ENCODE assay signal across 25 cellular contexts in the genomic region with DNA sequence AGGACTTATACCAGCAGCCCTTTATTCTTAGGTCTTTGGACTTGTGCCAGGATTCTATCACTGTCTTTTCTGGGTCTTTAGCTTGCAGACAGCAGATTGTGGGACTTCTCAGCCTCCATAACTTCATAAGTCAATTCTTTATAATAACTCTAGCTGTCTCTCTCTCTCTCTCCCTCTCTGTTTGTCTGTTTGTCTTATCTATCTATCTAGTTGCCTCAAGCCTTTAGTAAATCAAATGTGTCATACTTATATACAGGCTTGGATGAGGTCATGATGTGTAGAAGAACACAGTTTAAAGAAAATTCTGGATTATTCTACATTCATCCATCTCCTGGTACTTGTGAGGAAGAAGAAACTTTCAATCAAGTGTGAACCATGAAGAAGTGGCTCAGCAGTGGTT. TPM values are rescaled to one million over a fixed set of nuclear protein-coding genes. Genes with fewer than 3 reads are reported as not detected.
DNase-seq lines count a peak whose midpoint lies in the region; ATAC-seq and TF ChIP-seq lines count a peak whose summit lies in the region.
"Had no signal": no experiment of that assay in that cellular context is flagged by ENCODE, and none has a peak within 500 bp of the region (broad histone marks: within the 10 kb centered on the region; RNA-seq: fewer than 3 reads in every experiment).

No MANE protein-coding gene starts in this region.

- H2AK5ac ChIP-seq in mesenchymal stem cell (ENCODE audit: low read length, severe bottlenecking) = no peak overlapping the region

- H3K36me3 ChIP-seq in mesenchymal stem cell (ENCODE audit: control insufficient read depth in 1 of 2, insufficient read depth in 2 of 2, low read depth in 1 of 2, low read length in 2 of 2) (no peaks in the 10 kb centered on the region), colonic mucosa (no peaks in the 10 kb centered on the region), adrenal gland (replicated peaks in 1 of 2) (no peaks in the 10 kb centered on the region)
- H3K36me3 ChIP-seq: BE2C, SJSA1 had no signal

- H2BK15ac ChIP-seq in mesenchymal stem cell (ENCODE audit: low read depth, poor library complexity, severe bottlenecking) = no peak overlapping the region

- no peak for ATAC-seq in HG02678 (IDR thresholded peaks at IDR 0.05; ENCODE audit: unreplicated experiment)
- ATAC-seq: PC-3, Right ventricle myocardium inferior had no signal

- H3K4me3 ChIP-seq in fibroblast of pulmonary artery (replicated peaks; ENCODE audit: low read depth, low read length) (no peak overlapping the region), mesenchymal stem cell (ENCODE audit: insufficient read depth in 1 of 2, low read depth in 1 of 2, low read length in 2 of 2) (no peak overlapping the region), colonic mucosa (no peak overlapping the region), adrenal gland (no peak overlapping the region)
- H3K4me3 ChIP-seq: SJSA1 had no signal

- peak; percentile 9 for DNase-seq in EL
- DNase-seq in M059J (ENCODE audit: low read depth) = peak; percentile 8
- peak; percentile 14 for DNase-seq in fibroblast of pulmonary artery (ENCODE audit: low read depth)
- DNase-seq in mesenchymal stem cell = peak; percentile 28
- DNase-seq in colonic mucosa = no peak
- DNase-seq in adrenal gland = no peak
- DNase-seq: ACHN; BE2C; CD8-positive, alpha-beta memory T cell; DMS153; DND-41; GOT3; HCEC 1CT; Karpas-422; NCI-H1092 treated with DMSO at 0.1 percent for 48 hours; NCI-H1436; NCI-H187; NCI-H2081 treated with DMSO at 0.1 percent for 48 hours; NCI-H2171; NCI-H345; NCI-H510A treated with DMSO at 0.1 percent for 48 hours; PC-3 had no signal

- no peak overlapping the region for H2BK12ac ChIP-seq in mesenchymal stem cell (ENCODE audit: low read length in 2 of 2)

- no peak overlapping the region for H2AFZ ChIP-seq in mesenchymal stem cell (ENCODE audit: low read depth, low read length)

- H3K4me2 ChIP-seq in mesenchymal stem cell (ENCODE audit: low read length, poor library complexity, severe bottlenecking) = no peak overlapping the region

- no peak overlapping the region for H4K8ac ChIP-seq in mesenchymal stem cell (ENCODE audit: low read length)

- H3K4ac ChIP-seq in mesenchymal stem cell (ENCODE audit: low read depth in 1 of 2, low read length in 2 of 2) = no peak overlapping the region

- no peak overlapping the region for H3K18ac ChIP-seq in mesenchymal stem cell (ENCODE audit: low read depth in 1 of 2, low read length in 2 of 2)

- no peaks in the 10 kb centered on the region for H3K27me3 ChIP-seq in mesenchymal stem cell (ENCODE audit: control insufficient read depth in 1 of 2, insufficient read depth in 1 of 2, low read length in 2 of 2)
- H3K27me3 ChIP-seq in colonic mucosa = no peaks in the 10 kb centered on the region
- no peaks in the 10 kb centered on the region for H3K27me3 ChIP-seq in adrenal gland
- H3K27me3 ChIP-seq: BE2C, SJSA1 had no signal

- H3K14ac ChIP-seq in mesenchymal stem cell (ENCODE audit: low read length in 2 of 2) = no peak overlapping the region

- H3K27ac ChIP-seq in mesenchymal stem cell (ENCODE audit: low read length, poor library complexity, severe bottlenecking) = no peak overlapping the region
- no peak overlapping the region for H3K27ac ChIP-seq in colonic mucosa
- no peak overlapping the region for H3K27ac ChIP-seq in adrenal gland
- H3K27ac ChIP-seq: SJSA1 had no signal

- no peak overlapping the region for H2BK120ac ChIP-seq in mesenchymal stem cell (ENCODE audit: low read depth, low read length)

- H4K91ac ChIP-seq in mesenchymal stem cell (ENCODE audit: low read length) = no peak overlapping the region

- intact Hi-C loops in colonic mucosa (cut with DNase I) = no loop called here
- intact Hi-C loops in adrenal gland (cut with DNase I) = no loop called here

- no peaks in the 10 kb centered on the region for H3K9me3 ChIP-seq in mesenchymal stem cell (ENCODE audit: control insufficient read depth, low read length)
- no peaks in the 10 kb centered on the region for H3K9me3 ChIP-seq in colonic mucosa
- no peaks in the 10 kb centered on the region for H3K9me3 ChIP-seq in adrenal gland (replicated peaks in 1 of 3)
- H3K9me3 ChIP-seq: SJSA1 had no signal

- H3K4me1 ChIP-seq in mesenchymal stem cell (ENCODE audit: control insufficient read depth, insufficient read depth, low read depth, low read length) (no peaks in the 10 kb centered on the region), colonic mucosa (no peaks in the 10 kb centered on the region), adrenal gland (replicated peaks in 1 of 2) (no peaks in the 10 kb centered on the region)
- H3K4me1 ChIP-seq: BE2C, SJSA1 had no signal

- no peak for TF ChIP-seq CTCF in fibroblast of pulmonary artery (IDR thresholded peaks at IDR 0.05; ENCODE audit: low read length, missing control alignments)
- TF ChIP-seq CTCF in colonic mucosa (IDR thresholded peaks at IDR 0.05) = no peak
- TF ChIP-seq CTCF in adrenal gland (IDR thresholded peaks at IDR 0.05) = no peak

- H3K23ac ChIP-seq in mesenchymal stem cell (ENCODE audit: low read length in 2 of 2) = no peak overlapping the region

- no peak for TF ChIP-seq POLR2A in adrenal gland (IDR thresholded peaks at IDR 0.05)

- H3K9ac ChIP-seq in mesenchymal stem cell (ENCODE audit: low read length) (no peak overlapping the region), colonic mucosa (ENCODE audit: low read depth in 2 of 2, low read length in 2 of 2) (no peak overlapping the region)

- no peak overlapping the region for H2BK5ac ChIP-seq in mesenchymal stem cell (ENCODE audit: low read depth, low read length, poor library complexity, severe bottlenecking)

- no peaks in the 10 kb centered on the region for H3K79me1 ChIP-seq in mesenchymal stem cell (replicated peaks; ENCODE audit: low read length, poor library complexity, severe bottlenecking)

RNA-seq across cellular contexts. Expression of gene ANKRD55, which starts 11.5 kb away (rescaled TPM):
- total RNA-seq in M059J (2014; rRNA removed; shearing (Covaris generic)) = 0.17 TPM in 1 of 2 replicates, not detected in the other
- 0.91 TPM for polyA plus RNA-seq in mesenchymal stem cell (2013, experiment 1 of 2)
- 0.86 TPM for polyA plus RNA-seq in mesenchymal stem cell (2013, experiment 2 of 2)
- total RNA-seq in colonic mucosa (not detected), adrenal gland (under 1 TPM in 5 of 8 donors, not detected in 3; 0.21 to 0.81 (median 0.36) TPM)
- polyA plus RNA-seq in adrenal gland = under 1 TPM in 2 of 3 donors, not detected in 1; 0.03 to 0.31 TPM
- total RNA-seq: CD8-positive, alpha-beta memory T cell; PC-3; Right ventricle myocardium inferior; SJSA1 had no signal
- polyA plus RNA-seq: CD8-positive, alpha-beta memory T cell had no signal

Comparison
In these comparisons a context has a peak if more than half of its experiments do, and no peak if none do; other contexts are left out.
1. DNase-seq: peak in EL (single experiment), M059J (single experiment), fibroblast of pulmonary artery (single experiment) and mesenchymal stem cell (single experiment); none in colonic mucosa (single experiment) and adrenal gland (0 of 7).